11 cellular contexts compared by ENCODE assay signal in genomic region chr13:40653558-40654318, GRCh38. TPM values are rescaled to one million over a fixed set of nuclear protein-coding genes. Genes with fewer than 3 reads are reported as not detected.
DNase-seq lines count a peak whose midpoint lies in the region; ATAC-seq, FAIRE-seq and TF ChIP-seq lines count a peak whose summit lies in the region.
"Had no signal": no experiment of that assay in that cellular context is flagged by ENCODE, and none has a peak within 500 bp of the region (broad histone marks: within the 10 kb centered on the region; RNA-seq: fewer than 3 reads in every experiment).

No MANE protein-coding gene starts in this region.

- no peak overlapping the region for H3K9ac ChIP-seq in mammary epithelial cell (ENCODE audit: insufficient read depth, low read length)

- H3K27me3 Mint-ChIP-seq in MCF 10A (ENCODE audit: insufficient read depth, unreplicated experiment) = no peaks in the 10 kb centered on the region
- no peaks in the 10 kb centered on the region for H3K27me3 Mint-ChIP-seq in T-helper 1 cell treated with Interleukin-12 subunit alpha and Interleukin-12 subunit beta and Interleukin-4 antibody, amounts not matched to agents 30 μg/mL and 1 μg/mL, for 36 hours (ENCODE audit: low read depth)

- no peak overlapping the region for H2AFZ ChIP-seq in mammary epithelial cell (ENCODE audit: low read depth, low read length)

- TF ChIP-seq CTCF in MCF 10A (IDR thresholded peaks at IDR 0.05; ENCODE audit: unreplicated experiment) (no peak), mammary epithelial cell (conservative IDR thresholded peaks at IDR 0.05 in 1 of 2, IDR thresholded peaks at IDR 0.05 in 1 of 2; ENCODE audit: extremely low read depth in 1 of 2, insufficient read depth in 1 of 2, low read depth in 1 of 2, low read length in 2 of 2) (no peak), fibroblast of pulmonary artery (IDR thresholded peaks at IDR 0.05; ENCODE audit: low read length, missing control alignments) (no peak), upper lobe of right lung (IDR thresholded peaks at IDR 0.05) (no peak)

- no peaks in the 10 kb centered on the region for H3K36me3 ChIP-seq in mammary epithelial cell (ENCODE audit: insufficient read depth, low read length)
- H3K36me3 ChIP-seq in upper lobe of right lung = no peaks in the 10 kb centered on the region
- H3K36me3 ChIP-seq: SJSA1 had no signal

- dilution Hi-C loops in mammary epithelial cell (cut with HindIII; ENCODE audit: low sequenced_read_pairs) = no loop called here

- no peak overlapping the region for H3K4me2 ChIP-seq in mammary epithelial cell (ENCODE audit: insufficient read depth, low read depth, low read length)

- H3K27ac ChIP-seq in mammary epithelial cell (ENCODE audit: insufficient read depth, low read depth, low read length) = no peak overlapping the region
- H3K27ac ChIP-seq in upper lobe of right lung = no peak overlapping the region
- H3K27ac ChIP-seq: SJSA1 had no signal

- no TSS peak for BruUV-seq in MCF 10A (replicated peaks; lab: Mats Ljungman, UMichigan)
- no TSS peak for BruUV-seq in mammary epithelial cell (replicated peaks; lab: Mats Ljungman, UMichigan)

- no peak overlapping the region for H3K27ac Mint-ChIP-seq in MCF 10A (ENCODE audit: low read depth, unreplicated experiment)
- peak overlapping the region; percentile 74 for H3K27ac Mint-ChIP-seq in T-helper 1 cell treated with Interleukin-12 subunit alpha and Interleukin-12 subunit beta and Interleukin-4 antibody, amounts not matched to agents 30 μg/mL and 1 μg/mL, for 36 hours

- POLR2A ChIA-PET in MCF 10A (lab: Yijun Ruan, JAX) = interaction anchor here (2.6 kb wide), 1 partner anchor 11 kb away, joined by 9 read pairs; no protein-coding TSS in a partner anchor

- no peak overlapping the region for H3K4me3 ChIP-seq in mammary epithelial cell (replicated peaks in 1 of 3; ENCODE audit: insufficient read depth in 1 of 3, low read depth in 2 of 3, low read length in 3 of 3)
- no peak overlapping the region for H3K4me3 ChIP-seq in fibroblast of pulmonary artery (replicated peaks; ENCODE audit: low read depth, low read length)
- no peak overlapping the region for H3K4me3 ChIP-seq in upper lobe of right lung
- H3K4me3 ChIP-seq: SJSA1 had no signal

- H3K9me3 ChIP-seq in mammary epithelial cell (replicated peaks; ENCODE audit: insufficient read depth, low read length) = no peaks in the 10 kb centered on the region
- H3K9me3 ChIP-seq in upper lobe of right lung = no peaks in the 10 kb centered on the region
- H3K9me3 ChIP-seq: SJSA1 had no signal

- no peaks in the 10 kb centered on the region for H4K20me1 ChIP-seq in mammary epithelial cell (ENCODE audit: insufficient read depth, low read length)

- H3K9me3 Mint-ChIP-seq in MCF 10A (ENCODE audit: unreplicated experiment) = peaks cover 7% of the 10 kb centered on the region
- peaks cover 8% of the 10 kb centered on the region for H3K9me3 Mint-ChIP-seq in T-helper 1 cell treated with Interleukin-12 subunit alpha and Interleukin-12 subunit beta and Interleukin-4 antibody, amounts not matched to agents 30 μg/mL and 1 μg/mL, for 36 hours

- WGBS in mammary epithelial cell (ENCODE audit: low coverage, missing lambda C conversion rate) = 83% methylated on average over 3 of the region's 3 CpGs

- H3K4me3 Mint-ChIP-seq in MCF 10A (ENCODE audit: unreplicated experiment) = peak overlapping the region; percentile 21
- H3K4me3 Mint-ChIP-seq in T-helper 1 cell treated with Interleukin-12 subunit alpha and Interleukin-12 subunit beta and Interleukin-4 antibody, amounts not matched to agents 30 μg/mL and 1 μg/mL, for 36 hours = peak overlapping the region; percentile 23

- H3K4me1 Mint-ChIP-seq in MCF 10A (ENCODE audit: insufficient read depth, unreplicated experiment) = peaks cover 38% of the 10 kb centered on the region
- H3K4me1 Mint-ChIP-seq in T-helper 1 cell treated with Interleukin-12 subunit alpha and Interleukin-12 subunit beta and Interleukin-4 antibody, amounts not matched to agents 30 μg/mL and 1 μg/mL, for 36 hours (ENCODE audit: low read depth) = peaks cover 63% of the 10 kb centered on the region

- intact Hi-C loops in MCF 10A (cut with micrococcal nuclease) = no loop called here
- intact Hi-C loops in mammary epithelial cell (cut with micrococcal nuclease) = no loop called here
- intact Hi-C loops in upper lobe of right lung (cut with DNase I) = no loop called here

- DNase-seq in MCF 10A (ENCODE audit: unreplicated experiment) = no peak
- DNase-seq in mammary epithelial cell = no peak
- DNase-seq in fibroblast of pulmonary artery (ENCODE audit: low read depth) = peak; percentile 53
- no peak for DNase-seq in upper lobe of right lung
- DNase-seq in mesenteric fat pad (ENCODE audit: low spot score) = no peak
- no peak for DNase-seq in HTR-8/SVneo (ENCODE audit: insufficient read length, low spot score)
- DNase-seq in dedifferentiated amniotic fluid mesenchymal stem cell (ENCODE audit: extremely low spot score) = no peak
- DNase-seq: NCI-H1105 had no signal

- FAIRE-seq in HTR-8/SVneo (lab: Jason Lieb, UNC) = no peak
- FAIRE-seq: frontal cortex had no signal

- peak; percentile 71 for ATAC-seq in upper lobe of right lung

- in situ Hi-C loops in mammary epithelial cell (cut with MboI; ENCODE audit: low sequenced_read_pairs in 2 of 2) = no loop called here

- peaks cover 60% of the 10 kb centered on the region for H3K36me3 Mint-ChIP-seq in MCF 10A (ENCODE audit: insufficient read depth, unreplicated experiment)
- H3K36me3 Mint-ChIP-seq in T-helper 1 cell treated with Interleukin-12 subunit alpha and Interleukin-12 subunit beta and Interleukin-4 antibody, amounts not matched to agents 30 μg/mL and 1 μg/mL, for 36 hours (ENCODE audit: low read depth) = peaks cover 14% of the 10 kb centered on the region

- CTCF ChIA-PET in MCF 10A (lab: Yijun Ruan, JAX) (no interaction called here), mammary epithelial cell (lab: Charles Lee; ENCODE audit: low non-redundant PET) (no interaction called here)

- peaks cover 8% of the 10 kb centered on the region for H3K79me2 ChIP-seq in mammary epithelial cell (ENCODE audit: insufficient read depth, low read length)

- H3K4me1 ChIP-seq in mammary epithelial cell (ENCODE audit: insufficient read depth, low read length) = peaks cover 4% of the 10 kb centered on the region
- H3K4me1 ChIP-seq in upper lobe of right lung = peaks cover 29% of the 10 kb centered on the region

- no peaks in the 10 kb centered on the region for H3K27me3 ChIP-seq in mammary epithelial cell (ENCODE audit: insufficient read depth, low read length)
- H3K27me3 ChIP-seq in upper lobe of right lung = no peaks in the 10 kb centered on the region
- H3K27me3 ChIP-seq: SJSA1 had no signal

RNA-seq across cellular contexts. Expression of gene FOXO1, which starts 12.7 kb away (rescaled TPM):
- total RNA-seq in MCF 10A (2022) (37.1 and 37.7 TPM in 2 replicates), mammary epithelial cell (10 to 100 TPM; 10.1 to 23.3 TPM), upper lobe of right lung (29.4 TPM), mesenteric fat pad (120 TPM)
- polyA plus RNA-seq in mammary epithelial cell = 3.3 TPM
- polyA minus RNA-seq in mammary epithelial cell = 15.0 TPM
